19 cellular contexts compared by ENCODE assay signal in the genomic region with DNA sequence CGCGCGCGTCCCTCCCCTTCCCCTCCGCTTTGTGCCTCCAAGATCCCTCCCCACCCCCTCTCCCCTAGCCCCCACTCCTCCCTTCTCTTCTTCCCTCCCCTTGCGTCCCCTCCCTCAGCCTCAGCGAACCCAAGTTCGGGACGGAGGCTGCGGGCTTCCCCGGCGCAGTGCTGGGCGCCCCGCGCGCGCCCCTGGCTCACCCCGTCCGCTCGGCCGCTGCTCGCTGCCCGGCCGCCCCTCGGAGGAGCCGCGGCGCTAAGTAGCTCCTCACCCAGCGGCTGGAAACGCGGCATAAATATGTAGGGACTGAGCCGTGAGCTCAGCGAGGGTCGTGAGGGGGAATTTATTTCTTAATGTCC. TPM values are rescaled to one million over a fixed set of nuclear protein-coding genes. Genes with fewer than 3 reads are reported as not detected.
DNase-seq lines count a peak whose midpoint lies in the region; ATAC-seq and TF ChIP-seq lines count a peak whose summit lies in the region.
"Had no signal": no experiment of that assay in that cellular context is flagged by ENCODE, and none has a peak within 500 bp of the region (broad histone marks: within the 10 kb centered on the region; RNA-seq: fewer than 3 reads in every experiment).

NOS1 (minus strand) TSS at position 315 of the 359 bp plus-strand sequence. CDS start 30,557 bp downstream, outside the sequence.

- peak; percentile 45 for DNase-seq in WTC11 (ENCODE audit: low spot score)
- no peak for DNase-seq in prostate gland (ENCODE audit: low spot score)
- no peak for DNase-seq in SW480 (ENCODE audit: low spot score)
- DNase-seq in T-helper 9 cell: no peak
- DNase-seq in C1 segment of cervical spinal cord (lab: John Stamatoyannopoulos, UW): no peak
- DNase-seq in activated T-cell treated with anti-CD3 and anti-CD28 coated beads, Interleukin-2, amount 50 U/mL, for 1 hour: no peak
- DNase-seq: activated CD4-positive, alpha-beta T cell treated with anti-CD3 and anti-CD28 coated beads, Interleukin-2, amount 50 U/mL, for 48 hours; aorta; effector memory CD4-positive, alpha-beta T cell; mucosa of descending colon; NCI-H1436; NCI-H524 treated with DMSO at 0.1 percent for 48 hours; stimulated activated CD4-positive, alpha-beta T cell treated with anti-CD3 and anti-CD28 coated beads, Interleukin-2, amount 100 ng/mL, for 48 hours had no signal

- intact Hi-C loops in prostate gland (cut with DNase I): loop anchor here (10.0 kb wide), 1 partner anchor 146 kb away; no protein-coding TSS in a partner anchor

- H3K4me3 Mint-ChIP-seq in WTC11: peak within 1 kb of the TSS; percentile 82
- H3K4me3 Mint-ChIP-seq: T-helper 2 cell treated with Interferon-gamma antibody and Interleukin-4, amounts not matched to agents 5 μg/mL and 100 μg/mL, for 36 hours had no signal

- H3K4me1 ChIP-seq in HEK293 (ENCODE audit: control insufficient read depth, insufficient read depth, low read length): no peaks in the 10 kb centered on the region
- no peaks in the 10 kb centered on the region for H3K4me1 ChIP-seq in iPS-20b (ENCODE audit: insufficient read depth, low read length)
- no peaks in the 10 kb centered on the region for H3K4me1 ChIP-seq in prostate gland (replicated peaks)
- H3K4me1 ChIP-seq: BLaER1 had no signal

- peaks cover 74% of the 10 kb centered on the region for H3K27me3 Mint-ChIP-seq in WTC11 (ENCODE audit: low read depth)

- no peak for TF ChIP-seq CTCF in HEK293 (tag by site-specific recombination; IDR thresholded peaks at IDR 0.05)
- TF ChIP-seq CTCF in WTC11 (IDR thresholded peaks at IDR 0.05): no peak
- no peak for TF ChIP-seq CTCF in prostate gland (IDR thresholded peaks at IDR 0.05)

- H3K36me3 ChIP-seq in HEK293 (ENCODE audit: control insufficient read depth in 2 of 2, insufficient read depth in 1 of 2, low read length in 2 of 2) (no peaks in the 10 kb centered on the region; a peak in 1 of 3 replicates), iPS-20b (ENCODE audit: insufficient read depth, low read depth, low read length) (no peaks in the 10 kb centered on the region), prostate gland (no peaks in the 10 kb centered on the region)
- H3K36me3 ChIP-seq: BLaER1 had no signal

- CTCF ChIA-PET in HEK293 (lab: Yijun Ruan, JAX) (interaction anchor here (0.6 to 1.0 kb wide), 4 partner anchors 27 to 495 kb away, joined by 3 to 6 read pairs (median 4); no protein-coding TSS in a partner anchor), WTC11 (lab: Charles Lee) (interaction anchor here (1.0 to 3.9 kb wide), 12 partner anchors 10 to 489 kb away, joined by 3 to 25 read pairs (median 5); no protein-coding TSS in a partner anchor)

- ATAC-seq in WTC11: peak; percentile 61
- ATAC-seq: mucosa of descending colon had no signal

- H3K4me1 Mint-ChIP-seq in WTC11: peaks cover 22% of the 10 kb centered on the region

- peak within 1 kb of the TSS; percentile 63; the same call in 1 of the 2 replicates for H3K9ac ChIP-seq in iPS-20b (ENCODE audit: low read depth, low read length)
- H3K9ac ChIP-seq: BLaER1 had no signal

- peaks cover 100% of the 10 kb centered on the region for H3K27me3 ChIP-seq in iPS-20b (ENCODE audit: insufficient read depth, low read length)
- H3K27me3 ChIP-seq in prostate gland (replicated peaks; ENCODE audit: insufficient read depth): peaks cover 12% of the 10 kb centered on the region

- TF ChIP-seq POLR2A in prostate gland (IDR thresholded peaks at IDR 0.05): no peak

- no peak within 1 kb of the TSS for H3K27ac Mint-ChIP-seq in WTC11
- H3K27ac Mint-ChIP-seq: T-helper 2 cell treated with Interferon-gamma antibody and Interleukin-4, amounts not matched to agents 5 μg/mL and 100 μg/mL, for 36 hours had no signal

- no peaks in the 10 kb centered on the region for H3K9me3 ChIP-seq in HEK293 (ENCODE audit: control insufficient read depth, insufficient read depth, low read depth, low read length)
- H3K9me3 ChIP-seq in iPS-20b (ENCODE audit: insufficient read depth, low read depth, low read length): no peaks in the 10 kb centered on the region
- H3K9me3 ChIP-seq in prostate gland: no peaks in the 10 kb centered on the region
- H3K9me3 ChIP-seq: mucosa of descending colon had no signal

- POLR2A ChIA-PET in HEK293 (lab: Yijun Ruan, JAX) (interaction anchor here (0.6 kb wide), 1 partner anchor 204 kb away, joined by 3 read pairs; no protein-coding TSS in a partner anchor), WTC11 (lab: Charles Lee) (interaction anchor here (0.6 to 1.1 kb wide), 2 partner anchors 18 to 643 kb away, joined by 3 to 4 read pairs; no protein-coding TSS in a partner anchor)

- peak within 1 kb of the TSS; percentile 38 for H3K4me3 ChIP-seq in HEK293 (ENCODE audit: low read depth, low read length)
- H3K4me3 ChIP-seq in iPS-20b (ENCODE audit: low read length): peak within 1 kb of the TSS; percentile 85
- H3K4me3 ChIP-seq in prostate gland: peak within 1 kb of the TSS; percentile 30 to 42
- H3K4me3 ChIP-seq: BLaER1, mucosa of descending colon had no signal

- no peaks in the 10 kb centered on the region for H3K36me3 Mint-ChIP-seq in WTC11

- H3K27ac ChIP-seq in HEK293 (ENCODE audit: extremely low read depth, low read depth, low read length) (no peak within 1 kb of the TSS), iPS-20b (ENCODE audit: low read length) (no peak within 1 kb of the TSS), prostate gland (no peak within 1 kb of the TSS)
- H3K27ac ChIP-seq: BLaER1 had no signal

- WGBS in prostate gland: under 1% methylated on average over 34 of the region's 34 CpGs

- no peaks in the 10 kb centered on the region for H3K9me3 Mint-ChIP-seq in WTC11
- H3K9me3 Mint-ChIP-seq: T-helper 2 cell treated with Interferon-gamma antibody and Interleukin-4, amounts not matched to agents 5 μg/mL and 100 μg/mL, for 36 hours had no signal

TF ChIP-seq in HEK293, 187 proteins besides CTCF, POLR2A, EP300 and RAD21 (continues in another document):
- TF ChIP-seq ZNF155 (tag by site-specific recombination; IDR thresholded peaks at IDR 0.05) (no peak), ZNF239 (tag by site-specific recombination; IDR thresholded peaks at IDR 0.05) (no peak), HOXD13 (CRISPR knock-in tag; IDR thresholded peaks at IDR 0.05; ENCODE audit: borderline replicate concordance) (no peak), ZNF560 (tag by site-specific recombination; IDR thresholded peaks at IDR 0.05; ENCODE audit: borderline replicate concordance) (no peak), SCRT1 (tag by site-specific recombination; IDR thresholded peaks at IDR 0.05; ENCODE audit: borderline replicate concordance) (no peak), ZBTB10 (tag by site-specific recombination; IDR thresholded peaks at IDR 0.05) (no peak), YY2 (tag by site-specific recombination; IDR thresholded peaks at IDR 0.05) (no peak), ZNF423 (tag by site-specific recombination; IDR thresholded peaks at IDR 0.05) (no peak)

TF ChIP-seq in WTC11, 78 proteins besides CTCF, POLR2A, EP300 and RAD21:
- no peak for TF ChIP-seq ZBTB21 (CRISPR knock-in tag; IDR thresholded peaks at IDR 0.05; ENCODE audit: borderline replicate concordance)

RNA-seq across cellular contexts. Expression of gene NOS1, which starts in this region (rescaled TPM):
- total RNA-seq in WTC11 (2021) (4.0 to 4.8 TPM (median 4.5 TPM) in 3 replicates), prostate gland (1 to 10 TPM; 2.6 to 8.3 TPM)
- total RNA-seq: G401, RPMI7951 had no signal
